Comparison of ENCODE assay signal across 9 cellular contexts in the genomic region with DNA sequence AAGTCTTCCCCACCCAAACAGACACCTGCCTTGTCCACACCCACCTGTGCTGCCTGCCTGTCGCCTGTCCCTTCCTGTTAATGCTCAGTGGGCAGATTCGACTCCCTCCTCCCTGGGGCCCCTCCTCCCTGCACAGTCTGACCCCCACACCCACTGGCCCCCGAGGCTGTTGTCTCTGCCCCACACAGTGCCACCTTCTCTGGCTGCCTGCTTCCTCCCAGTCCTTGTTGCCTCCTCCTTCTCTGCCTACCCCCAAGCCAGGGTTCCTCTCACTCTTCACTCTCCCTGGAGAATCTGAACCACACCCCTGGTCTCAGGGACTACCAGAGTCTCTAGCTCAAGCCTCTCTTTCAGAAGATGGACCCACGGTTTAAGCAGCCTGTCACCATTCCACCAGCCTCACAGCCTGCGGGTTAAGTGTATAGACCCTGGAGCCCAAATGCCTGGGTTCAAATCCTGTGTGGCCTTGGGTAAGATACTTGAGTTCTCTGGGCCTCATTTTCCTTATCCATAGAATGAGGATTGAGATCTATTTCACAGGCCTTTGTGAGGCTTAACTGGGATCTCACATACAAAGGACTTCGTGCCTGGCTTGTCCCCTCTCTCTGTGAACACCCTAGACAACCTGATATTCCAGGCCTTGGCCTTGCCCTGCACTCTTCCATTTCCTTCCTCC. TPM values are rescaled to one million over a fixed set of nuclear protein-coding genes. Genes with fewer than 3 reads are reported as not detected.
DNase-seq lines count a peak whose midpoint lies in the region; ATAC-seq and TF ChIP-seq lines count a peak whose summit lies in the region.
"Had no signal": no experiment of that assay in that cellular context is flagged by ENCODE, and none has a peak within 500 bp of the region (broad histone marks: within the 10 kb centered on the region; RNA-seq: fewer than 3 reads in every experiment).

No MANE protein-coding gene starts in this region.

- H3K27me3 ChIP-seq in dorsolateral prefrontal cortex: no peaks in the 10 kb centered on the region
- H3K27me3 ChIP-seq in muscle layer of colon (ENCODE audit: control insufficient read depth in 1 of 2, insufficient read depth in 2 of 2, low read length in 2 of 2): no peaks in the 10 kb centered on the region
- peaks cover 42% of the 10 kb centered on the region for H3K27me3 ChIP-seq in transverse colon
- H3K27me3 ChIP-seq: BE2C, body of pancreas had no signal

- TF ChIP-seq EP300 in transverse colon (IDR thresholded peaks at IDR 0.05; ENCODE audit: low read depth): no peak

- no peak for TF ChIP-seq POLR2A in transverse colon (IDR thresholded peaks at IDR 0.05)

- no peak for ATAC-seq in GM18861 (IDR thresholded peaks at IDR 0.05; ENCODE audit: unreplicated experiment)
- ATAC-seq: body of pancreas had no signal

- no peak overlapping the region for H3K9ac ChIP-seq in muscle layer of colon (ENCODE audit: low read length)

- 20 to 49% methylated on average over 1 to 6 of the region's 6 CpGs for WGBS in transverse colon (ENCODE audit: low coverage in 1 of 2), 2 donors

- H3K4me3 ChIP-seq in dorsolateral prefrontal cortex: no peak overlapping the region
- no peak overlapping the region for H3K4me3 ChIP-seq in muscle layer of colon (ENCODE audit: low read depth in 1 of 2, low read length in 2 of 2)
- no peak overlapping the region for H3K4me3 ChIP-seq in transverse colon
- H3K4me3 ChIP-seq: body of pancreas had no signal

- H3K4me1 ChIP-seq in muscle layer of colon (ENCODE audit: insufficient read depth, low read length) (peaks cover 59% of the 10 kb centered on the region), transverse colon (peaks cover 13 to 62% (median 31%) of the 10 kb centered on the region in 4 donors)

- H3K36me3 ChIP-seq in muscle layer of colon (ENCODE audit: insufficient read depth, low read length): no peaks in the 10 kb centered on the region
- H3K36me3 ChIP-seq in transverse colon: no peaks in the 10 kb centered on the region
- H3K36me3 ChIP-seq: BE2C had no signal

- TF ChIP-seq CTCF in dorsolateral prefrontal cortex (IDR thresholded peaks at IDR 0.05 in 54 of 56, conservative IDR thresholded peaks at IDR 0.05 in 2 of 56; ENCODE audit: low read depth in 1 of 56, partially characterized antibody in 56 of 56): no peak
- no peak for TF ChIP-seq CTCF in transverse colon (IDR thresholded peaks at IDR 0.05)

- in situ Hi-C loops in transverse colon (cut with MboI; ENCODE audit: low pct_ligation_motif_present in 1 of 4, low pct_unique_long_range_greater_than_20kb in 1 of 4, low sequenced_read_pairs in 3 of 4): no loop called here

- DNase-seq in NCI-H69 (lab: John Stamatoyannopoulos, UW) (peak; percentile 62), dorsolateral prefrontal cortex (no peak), transverse colon (no peak), NCI-H1417 (lab: John Stamatoyannopoulos, UW) (no peak), OCI-M2 (lab: John Stamatoyannopoulos, UW; ENCODE audit: unreplicated experiment) (no peak)

- H3K9me3 ChIP-seq in muscle layer of colon (ENCODE audit: low read length): no peaks in the 10 kb centered on the region
- H3K9me3 ChIP-seq in transverse colon: no peaks in the 10 kb centered on the region
- H3K9me3 ChIP-seq: BE2C, body of pancreas had no signal

- intact Hi-C loops in dorsolateral prefrontal cortex (cut with DNase I) (loop anchor here (5.0 to 10.0 kb wide), 3 partner anchors 68 to 243 kb away; no protein-coding TSS in a partner anchor), transverse colon (cut with DNase I; ENCODE audit: low total_unique reads) (loop anchor here (5.0 kb wide), 1 partner anchor 43 kb away; no protein-coding TSS in a partner anchor)

- H3K27ac ChIP-seq in dorsolateral prefrontal cortex: peak overlapping the region in 43 of 59 donors; percentile 23 to 100 (median 97)
- H3K27ac ChIP-seq in muscle layer of colon (ENCODE audit: low read depth, low read length): peak overlapping the region; percentile 32
- H3K27ac ChIP-seq in transverse colon: peak overlapping the region; percentile 84 to 96 (median 90)
- H3K27ac ChIP-seq: body of pancreas had no signal

RNA-seq across cellular contexts. Expression of a gene that starts 3.8 kb away (rescaled TPM):
- total RNA-seq in dorsolateral prefrontal cortex (100 to 1,000 TPM in 109 of 120 experiments, 10 to 100 TPM in 11; 93.2 to 496 (median 159) TPM), transverse colon (10 to 100 TPM in 3 of 4 donors, 1 to 10 TPM in 1; 4.5 to 21.7 (median 17.0) TPM)

Comparison
In these comparisons a context has a peak if more than half of its experiments do, and no peak if none do; other contexts are left out.
1. H3K27ac ChIP-seq: peak in every context shown above with its lines; median percentile 97 in dorsolateral prefrontal cortex; 90 in transverse colon; 32 in muscle layer of colon.
2. RNA of a gene that starts 3.8 kb away (total RNA-seq): 93.2 to 496 TPM in dorsolateral prefrontal cortex; 4.5 to 21.7 TPM in transverse colon; every median in the first group is over 4 times any median in the second.